In genomic region chr1:36515315-36516138, GRCh38 we compare ENCODE assay signal across 20 cellular contexts. TPM values are rescaled to one million over a fixed set of nuclear protein-coding genes. Genes with fewer than 3 reads are reported as not detected.
"Had no signal": no experiment of that assay in that cellular context is flagged by ENCODE, and none has a peak within 500 bp of the region (broad histone marks: within the 10 kb centered on the region; RNA-seq: fewer than 3 reads in every experiment).

No MANE protein-coding gene starts in this region.

- H3K36me3 ChIP-seq: left lung, stomach, suprapubic skin, tibial nerve had no signal

- FAIRE-seq: small intestine, urothelium cell line had no signal

- H3K4me3 Mint-ChIP-seq: activated T-cell treated with anti-CD3 and anti-CD28 coated beads, Interleukin-2, amount 50 U/mL, for 24 hours; activated T-helper 17 cell treated with anti-CD3 and anti-CD28 coated beads, Interleukin-2, amount 50 U/mL, for 72 hours; brain; immature natural killer cell; natural killer cell; stimulated activated effector memory CD8-positive, alpha-beta T cell treated with anti-CD3 and anti-CD28 coated beads, Interleukin-12 subunit alpha, Interleukin-12 subunit beta, amount 100 ng/mL, for 72 hours had no signal

- H3K36me3 Mint-ChIP-seq: brain; immature natural killer cell; natural killer cell; stimulated activated effector memory CD8-positive, alpha-beta T cell treated with anti-CD3 and anti-CD28 coated beads, Interleukin-12 subunit alpha, Interleukin-12 subunit beta, amount 100 ng/mL, for 72 hours had no signal

- H3K79me2 ChIP-seq: parathyroid adenoma had no signal

- DNase-seq: effector CD8-positive, alpha-beta T cell had no signal

- H3K4me3 ChIP-seq: left lung, lung, stomach, suprapubic skin, tibial nerve had no signal

- H3K4me1 Mint-ChIP-seq: activated T-helper 17 cell treated with anti-CD3 and anti-CD28 coated beads, Interleukin-2, amount 50 U/mL, for 72 hours; immature natural killer cell; natural killer cell; stimulated activated effector memory CD8-positive, alpha-beta T cell treated with anti-CD3 and anti-CD28 coated beads, Interleukin-12 subunit alpha, Interleukin-12 subunit beta, amount 100 ng/mL, for 72 hours had no signal

- H3K27ac Mint-ChIP-seq: activated T-cell treated with anti-CD3 and anti-CD28 coated beads, Interleukin-2, amount 50 U/mL, for 24 hours; activated T-helper 17 cell treated with anti-CD3 and anti-CD28 coated beads, Interleukin-2, amount 50 U/mL, for 72 hours; immature natural killer cell; natural killer cell had no signal

- H3K9ac ChIP-seq: parathyroid adenoma had no signal

- H3K27me3 ChIP-seq: foreskin keratinocyte, tibial nerve had no signal

- H3K27me3 Mint-ChIP-seq: activated T-cell treated with anti-CD3 and anti-CD28 coated beads, Interleukin-2, amount 50 U/mL, for 24 hours; activated T-helper 17 cell treated with anti-CD3 and anti-CD28 coated beads, Interleukin-2, amount 50 U/mL, for 72 hours; brain had no signal

- H3K27ac ChIP-seq: foreskin keratinocyte, parathyroid adenoma, stomach, suprapubic skin, tibial nerve had no signal

- H3K4me1 ChIP-seq: parathyroid adenoma, stomach, suprapubic skin, tibial nerve had no signal

- H3K9me3 Mint-ChIP-seq: activated T-cell treated with anti-CD3 and anti-CD28 coated beads, Interleukin-2, amount 50 U/mL, for 24 hours; activated T-helper 17 cell treated with anti-CD3 and anti-CD28 coated beads, Interleukin-2, amount 50 U/mL, for 72 hours; brain; immature natural killer cell; natural killer cell; stimulated activated effector memory CD8-positive, alpha-beta T cell treated with anti-CD3 and anti-CD28 coated beads, Interleukin-12 subunit alpha, Interleukin-12 subunit beta, amount 100 ng/mL, for 72 hours had no signal

- H2AFZ ChIP-seq: parathyroid adenoma had no signal

- H3K9me3 ChIP-seq: left lung, stomach, suprapubic skin, tibial nerve had no signal

RNA-seq across cellular contexts. Expression of gene CSF3R, which starts 32.8 kb away (rescaled TPM):
- total RNA-seq: chondrocyte, dermis blood vessel endothelial cell, foreskin keratinocyte, glomerular endothelial cell, kidney epithelial cell had no signal
- polyA plus RNA-seq: foreskin keratinocyte had no signal
